ENCODE assay signal across 11 cellular contexts in genomic region chr11:108580043-108580442, GRCh38. TPM values are rescaled to one million over a fixed set of nuclear protein-coding genes. Genes with fewer than 3 reads are reported as not detected.
"Had no signal": no experiment of that assay in that cellular context is flagged by ENCODE, and none has a peak within 500 bp of the region (broad histone marks: within the 10 kb centered on the region; RNA-seq: fewer than 3 reads in every experiment).

No MANE protein-coding gene starts in this region.

- H2AFZ ChIP-seq: GM23248, GM23338 had no signal

- H3K4me3 ChIP-seq: GM23248, GM23338, HAP-1 had no signal

- FAIRE-seq: H1, H54 had no signal

- H3K9ac ChIP-seq: GM23248 had no signal

- ATAC-seq: GM23338, HCT116 had no signal

- H3K4me1 ChIP-seq: HAP-1 had no signal

- H3K27ac ChIP-seq: GM23248 had no signal

- H3K4me2 ChIP-seq: GM23338 had no signal

- H3K9me3 ChIP-seq: HAP-1 had no signal

- DNase-seq: GM23248, GOT3, H7, H9, HCEC 1CT, HFFc6 had no signal

RNA-seq across cellular contexts. Expression of gene EXPH5, which starts 13.5 kb away (rescaled TPM):
- total RNA-seq: GM23248 had no signal
- polyA plus RNA-seq: GM23248 had no signal
